20 cellular contexts compared by ENCODE assay signal in the genomic region with DNA sequence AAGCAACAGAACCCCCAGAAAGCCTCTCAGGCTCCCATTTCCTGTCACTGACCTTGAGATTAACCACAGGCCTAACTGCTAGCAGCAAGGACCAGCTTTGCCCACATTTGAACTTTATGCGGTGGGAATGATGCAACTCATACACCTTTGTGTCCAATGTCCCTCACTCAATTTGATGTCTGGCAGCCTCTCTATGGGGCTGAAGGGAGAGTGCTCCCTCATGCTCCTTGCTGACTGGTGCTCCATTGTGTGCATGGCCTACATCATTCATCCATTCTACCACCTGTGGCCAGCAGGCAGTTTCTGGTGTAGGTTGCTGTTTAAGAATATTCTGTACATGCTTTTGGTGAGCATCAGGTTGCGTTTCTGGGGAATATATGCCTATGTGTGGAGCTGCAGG.
"Had no signal": no experiment of that assay in that cellular context is flagged by ENCODE, and none has a peak within 500 bp of the region (broad histone marks: within the 10 kb centered on the region; RNA-seq: fewer than 3 reads in every experiment).

No MANE protein-coding gene starts in this region.

- H3K27me3 ChIP-seq: cardiac muscle cell, testis, upper lobe of left lung had no signal

- H3K27ac Mint-ChIP-seq: activated naive CD8-positive, alpha-beta T cell treated with anti-CD3 and anti-CD28 coated beads, Interleukin-2, amount 10 ng/mL, durations not matched to agents 7 days and 5 days; activated T-helper 2 cell treated with anti-CD3 and anti-CD28 coated beads, Interferon-gamma antibody, Interleukin-2, Interleukin-4, amounts not matched to agents 10 μg/mL and 5 μg/mL and 100 μg/mL, durations not matched to agents 14 hours and 24 hours and 36 hours; effector memory CD8-positive, alpha-beta T cell; nephron had no signal

- H3K36me3 ChIP-seq: cardiac muscle cell had no signal

- H3K27ac ChIP-seq: cardiac muscle cell, lower lobe of right lung, skin epidermis, testis, upper lobe of left lung had no signal

- H3K9me3 ChIP-seq: lower lobe of right lung, testis, upper lobe of left lung had no signal

- DNase-seq: activated CD4-positive, CD25-positive, alpha-beta regulatory T cell treated with anti-CD3 and anti-CD28 coated beads, Interleukin-2, amount 50 U/mL, for 72 hours; activated naive CD4-positive, alpha-beta T cell treated with Interleukin-2 at 50 U/mL for 16 hours; activated naive CD8-positive, alpha-beta T cell treated with anti-CD3 and anti-CD28 coated beads, Interleukin-2, amount 10 ng/mL, durations not matched to agents 7 days and 5 days; amygdala; effector memory CD8-positive, alpha-beta T cell; foreskin fibroblast; hippocampal formation; lower lobe of right lung; midbrain; stimulated activated CD4-positive, alpha-beta T cell treated with anti-CD3 and anti-CD28 coated beads, Interleukin-15, amount 100 ng/mL, for 24 hours; stimulated activated CD4-positive, alpha-beta T cell treated with anti-CD3 and anti-CD28 coated beads, Interleukin-2, amount 100 ng/mL, for 48 hours; T1000; testis; upper lobe of left lung had no signal

- H3K36me3 Mint-ChIP-seq: activated naive CD8-positive, alpha-beta T cell treated with anti-CD3 and anti-CD28 coated beads, Interleukin-2, amount 10 ng/mL, durations not matched to agents 7 days and 5 days had no signal

- H3K9me3 Mint-ChIP-seq: activated naive CD8-positive, alpha-beta T cell treated with anti-CD3 and anti-CD28 coated beads, Interleukin-2, amount 10 ng/mL, durations not matched to agents 7 days and 5 days; activated T-helper 2 cell treated with anti-CD3 and anti-CD28 coated beads, Interferon-gamma antibody, Interleukin-2, Interleukin-4, amounts not matched to agents 10 μg/mL and 5 μg/mL and 100 μg/mL, durations not matched to agents 14 hours and 24 hours and 36 hours; effector memory CD8-positive, alpha-beta T cell had no signal

- ATAC-seq: effector memory CD8-positive, alpha-beta T cell; left colon; lower lobe of right lung had no signal

- H3K4me3 ChIP-seq: cardiac muscle cell, lower lobe of right lung, skin epidermis, testis, upper lobe of left lung had no signal

- H3K27me3 Mint-ChIP-seq: activated naive CD8-positive, alpha-beta T cell treated with anti-CD3 and anti-CD28 coated beads, Interleukin-2, amount 10 ng/mL, durations not matched to agents 7 days and 5 days had no signal

- H3K4me3 Mint-ChIP-seq: activated naive CD8-positive, alpha-beta T cell treated with anti-CD3 and anti-CD28 coated beads, Interleukin-2, amount 10 ng/mL, durations not matched to agents 7 days and 5 days; effector memory CD8-positive, alpha-beta T cell; nephron had no signal

- H3K4me1 ChIP-seq: lower lobe of right lung, upper lobe of left lung had no signal

- FAIRE-seq: islet of Langerhans had no signal
